Comparison of ENCODE assay signal across 10 cellular contexts in genomic region chr9:69190086-69190865, GRCh38. TPM values are rescaled to one million over a fixed set of nuclear protein-coding genes. Genes with fewer than 3 reads are reported as not detected.
DNase-seq lines count a peak whose midpoint lies in the region; ATAC-seq and TF ChIP-seq lines count a peak whose summit lies in the region.
"Had no signal": no experiment of that assay in that cellular context is flagged by ENCODE, and none has a peak within 500 bp of the region (broad histone marks: within the 10 kb centered on the region; RNA-seq: fewer than 3 reads in every experiment).

No MANE protein-coding gene starts in this region.

- H3K27me3 ChIP-seq in right lobe of liver: no peaks in the 10 kb centered on the region
- no peaks in the 10 kb centered on the region for H3K27me3 ChIP-seq in endodermal cell (ENCODE audit: control insufficient read depth, insufficient read depth, low read length, poor library complexity, severe bottlenecking)

- H3K36me3 ChIP-seq in right lobe of liver (no peaks in the 10 kb centered on the region), endodermal cell (ENCODE audit: control insufficient read depth, insufficient read depth, low read length) (no peaks in the 10 kb centered on the region)

- 14% methylated on average over 5 of the region's 5 CpGs for WGBS in right lobe of liver (ENCODE audit: insufficient coverage, low coverage, low lambda C conversion rate, missing lambda C conversion rate)
- 89 to 92% methylated on average over 4 to 5 of the region's 5 CpGs for WGBS in endodermal cell (ENCODE audit: insufficient coverage in 1 of 2, insufficient read length in 1 of 2), 2 experiments

- H3K4me1 Mint-ChIP-seq in endodermal cell: peaks cover 47% of the 10 kb centered on the region

- no peak overlapping the region for H3K4me3 Mint-ChIP-seq in endodermal cell
- H3K4me3 Mint-ChIP-seq: stimulated activated effector memory CD8-positive, alpha-beta T cell treated with anti-CD3 and anti-CD28 coated beads, Interleukin-12 subunit alpha, Interleukin-12 subunit beta, amount 100 ng/mL, for 72 hours had no signal

- H3K27ac Mint-ChIP-seq in endodermal cell: no peak overlapping the region
- H3K27ac Mint-ChIP-seq: stimulated activated effector memory CD8-positive, alpha-beta T cell treated with anti-CD3 and anti-CD28 coated beads, Interleukin-12 subunit alpha, Interleukin-12 subunit beta, amount 100 ng/mL, for 72 hours had no signal

- H3K4me3 ChIP-seq in right lobe of liver: no peak overlapping the region
- no peak overlapping the region for H3K4me3 ChIP-seq in endodermal cell (ENCODE audit: low read length)
- H3K4me3 ChIP-seq in foreskin fibroblast (ENCODE audit: low read depth in 1 of 2, low read length in 2 of 2): no peak overlapping the region

- intact Hi-C loops in right lobe of liver (cut with DNase I): loop anchor here in 1 of 2 donors (10.0 kb wide), 1 partner anchor 135 kb away; no protein-coding TSS in a partner anchor

- ATAC-seq in GM18909 (IDR thresholded peaks at IDR 0.05; ENCODE audit: poor library complexity, unreplicated experiment) (peak; percentile 78), HG02588 (IDR thresholded peaks at IDR 0.05; ENCODE audit: unreplicated experiment) (peak; percentile 71), HG03520 (IDR thresholded peaks at IDR 0.05; ENCODE audit: unreplicated experiment) (peak; percentile 81), right lobe of liver (peak; percentile 46 to 79 (median 66)), HG02610 (IDR thresholded peaks at IDR 0.05; ENCODE audit: unreplicated experiment) (no peak)
- ATAC-seq: stimulated activated effector memory CD8-positive, alpha-beta T cell treated with anti-CD3 and anti-CD28 coated beads, Interleukin-12 subunit alpha, Interleukin-12 subunit beta, amount 100 ng/mL, for 72 hours had no signal

- no peaks in the 10 kb centered on the region for H3K36me3 Mint-ChIP-seq in endodermal cell (ENCODE audit: low read depth)
- H3K36me3 Mint-ChIP-seq: stimulated activated effector memory CD8-positive, alpha-beta T cell treated with anti-CD3 and anti-CD28 coated beads, Interleukin-12 subunit alpha, Interleukin-12 subunit beta, amount 100 ng/mL, for 72 hours had no signal

- H3K9me3 Mint-ChIP-seq in endodermal cell: no peaks in the 10 kb centered on the region
- H3K9me3 Mint-ChIP-seq: stimulated activated effector memory CD8-positive, alpha-beta T cell treated with anti-CD3 and anti-CD28 coated beads, Interleukin-12 subunit alpha, Interleukin-12 subunit beta, amount 100 ng/mL, for 72 hours had no signal

- H3K9me3 ChIP-seq in right lobe of liver (no peaks in the 10 kb centered on the region), endodermal cell (ENCODE audit: control insufficient read depth, low read length) (no peaks in the 10 kb centered on the region)

- DNase-seq in right lobe of liver (no peak), endodermal cell (no peak), foreskin fibroblast (no peak)
- no peak for DNase-seq in stimulated activated CD4-positive, alpha-beta T cell treated with anti-CD3 and anti-CD28 coated beads, Interleukin-2, amount 100 ng/mL, for 24 hours
- DNase-seq: NCI-H1930 had no signal

- no peak for TF ChIP-seq CTCF in right lobe of liver (IDR thresholded peaks at IDR 0.05)
- TF ChIP-seq CTCF in endodermal cell (conservative IDR thresholded peaks at IDR 0.05): no peak
- no peak for TF ChIP-seq CTCF in foreskin fibroblast (IDR thresholded peaks at IDR 0.05; ENCODE audit: low read depth, low read length)

- no peak overlapping the region for H3K9ac ChIP-seq in endodermal cell (ENCODE audit: extremely low read depth, low read length, poor library complexity, severe bottlenecking)

- H3K27ac ChIP-seq in right lobe of liver (peak overlapping the region in 2 of 3 donors; percentile 34 to 64), endodermal cell (ENCODE audit: low read depth, low read length) (no peak overlapping the region)

- H3K4me1 ChIP-seq in right lobe of liver (peaks cover 0 to 77% (median 35%) of the 10 kb centered on the region in 4 donors), endodermal cell (ENCODE audit: control insufficient read depth, insufficient read depth, low read length) (peaks cover 12% of the 10 kb centered on the region)

- H3K27me3 Mint-ChIP-seq in endodermal cell (ENCODE audit: insufficient read depth): no peaks in the 10 kb centered on the region

- no peak for TF ChIP-seq POLR2A in right lobe of liver (IDR thresholded peaks at IDR 0.05)

RNA-seq across cellular contexts. Expression of gene TJP2, which starts 16.2 kb away (rescaled TPM):
- 100 to 1,000 TPM in 1 of 6 experiments, 10 to 100 TPM in 5; 62.0 to 129 (median 81.7) TPM for total RNA-seq in right lobe of liver
- 10 to 100 TPM; 45.1 to 53.0 TPM for total RNA-seq in endodermal cell
- polyA plus RNA-seq in endodermal cell (2013, experiment 1 of 2): 25.6 TPM
- 21.9 TPM for polyA plus RNA-seq in endodermal cell (2013, experiment 2 of 2)
